1 cellular context compared by ENCODE assay signal in the genomic region with DNA sequence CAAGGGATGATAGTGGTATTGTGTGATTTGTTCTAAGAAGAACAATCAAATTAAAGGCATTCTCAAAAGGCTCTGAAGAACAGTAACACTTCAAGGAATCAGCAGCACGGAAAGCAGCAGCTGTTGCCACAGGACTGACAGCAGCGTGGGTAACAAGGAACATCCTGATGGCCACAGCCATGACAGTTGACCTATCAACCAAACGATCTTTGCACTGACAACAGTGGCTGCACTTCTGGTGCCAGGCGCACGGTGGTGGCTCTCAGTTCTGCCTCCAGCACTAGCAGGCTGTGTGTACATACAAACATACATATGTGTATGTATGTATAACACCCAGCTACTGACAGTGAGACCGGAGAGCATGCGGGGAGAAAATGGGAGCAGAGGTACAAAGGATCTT.
TF ChIP-seq lines count a peak whose summit lies in the region.

No MANE protein-coding gene starts in this region.

TF ChIP-seq in HepG2, 621 proteins besides CTCF, POLR2A, EP300 and RAD21 (continued from another document and continues in another):
- TF ChIP-seq ELK4 (CRISPR knock-in tag; IDR thresholded peaks at IDR 0.05; ENCODE audit: borderline replicate concordance) (no peak), TARDBP (CRISPR knock-in tag; IDR thresholded peaks at IDR 0.05) (no peak), TBL1XR1 (IDR thresholded peaks at IDR 0.05; ENCODE audit: borderline replicate concordance, low read length, partially characterized antibody) (no peak), ZNF703 (CRISPR knock-in tag; IDR thresholded peaks at IDR 0.05; ENCODE audit: borderline replicate concordance) (no peak), GATAD1 (CRISPR knock-in tag; IDR thresholded peaks at IDR 0.05) (peak; percentile 36; the same call in 1 of the 2 replicates), HNF4G (IDR thresholded peaks at IDR 0.05; ENCODE audit: borderline replicate concordance, low read depth, low read length) (no peak), HNF4G (CRISPR knock-in tag; IDR thresholded peaks at IDR 0.05; ENCODE audit: borderline replicate concordance, low read depth) (no peak), SPEN (CRISPR knock-in tag; IDR thresholded peaks at IDR 0.05; ENCODE audit: low read depth) (0 out of 2 replicates have a peak, but pooled peaks have one; percentile 34), ZFP62 (CRISPR knock-in tag; IDR thresholded peaks at IDR 0.05) (no peak), ATRX (CRISPR knock-in tag; IDR thresholded peaks at IDR 0.05; ENCODE audit: borderline replicate concordance) (no peak), ZNF160 (CRISPR knock-in tag; IDR thresholded peaks at IDR 0.05) (no peak), ZNF543 (CRISPR knock-in tag; IDR thresholded peaks at IDR 0.05) (no peak), ZNF816 (CRISPR knock-in tag; IDR thresholded peaks at IDR 0.05; ENCODE audit: borderline replicate concordance) (no peak), ZNF674 (CRISPR knock-in tag; IDR thresholded peaks at IDR 0.05; ENCODE audit: low read depth) (no peak), HOXA9 (CRISPR knock-in tag; IDR thresholded peaks at IDR 0.05; ENCODE audit: borderline replicate concordance) (no peak), ZNF138 (CRISPR knock-in tag; IDR thresholded peaks at IDR 0.05; ENCODE audit: low read depth) (no peak), ZNF350 (CRISPR knock-in tag; IDR thresholded peaks at IDR 0.05; ENCODE audit: borderline replicate concordance, low read depth) (no peak), ZNF367 (CRISPR knock-in tag; IDR thresholded peaks at IDR 0.05; ENCODE audit: borderline replicate concordance) (no peak), PRPF4 (IDR thresholded peaks at IDR 0.05; ENCODE audit: low read depth, low read length, poor library complexity, severe bottlenecking) (no peak), ZNF891 (CRISPR knock-in tag; IDR thresholded peaks at IDR 0.05) (no peak), EHMT2 (IDR thresholded peaks at IDR 0.05; ENCODE audit: borderline replicate concordance, low read depth, low read length) (no peak), NFKB2 (CRISPR knock-in tag; IDR thresholded peaks at IDR 0.05; ENCODE audit: borderline replicate concordance) (no peak), MXI1 (IDR thresholded peaks at IDR 0.05; ENCODE audit: borderline replicate concordance, low read depth, low read length) (peak; percentile 48; the same call in 1 of the 3 replicates), KAT8 (CRISPR knock-in tag; IDR thresholded peaks at IDR 0.05) (no peak; the same call in 1 of the 2 replicates), CSRNP1 (CRISPR knock-in tag; IDR thresholded peaks at IDR 0.05) (no peak), GABPB1 (CRISPR knock-in tag; IDR thresholded peaks at IDR 0.05) (no peak; the same call in 1 of the 2 replicates), DZIP1 (CRISPR knock-in tag; IDR thresholded peaks at IDR 0.05) (no peak), DNMT3B (CRISPR knock-in tag; conservative IDR thresholded peaks at IDR 0.05) (no peak), ZNF501 (CRISPR knock-in tag; IDR thresholded peaks at IDR 0.05) (no peak), POLR2G (IDR thresholded peaks at IDR 0.05; ENCODE audit: low read depth, low read length) (no peak), SATB2 (CRISPR knock-in tag; IDR thresholded peaks at IDR 0.05) (no peak), GPBP1L1 (CRISPR knock-in tag; IDR thresholded peaks at IDR 0.05) (no peak), NFKBIZ (CRISPR knock-in tag; IDR thresholded peaks at IDR 0.05) (0 out of 2 replicates have a peak, but pooled peaks have one; percentile 40), NR2F2 (IDR thresholded peaks at IDR 0.05; ENCODE audit: borderline replicate concordance, low read depth) (no peak), ZNF230 (CRISPR knock-in tag; IDR thresholded peaks at IDR 0.05) (no peak), ZC3H4 (CRISPR knock-in tag; IDR thresholded peaks at IDR 0.05; ENCODE audit: borderline replicate concordance) (no peak), ZKSCAN1 (IDR thresholded peaks at IDR 0.05; ENCODE audit: low read length) (no peak), ZNF619 (CRISPR knock-in tag; IDR thresholded peaks at IDR 0.05) (no peak), ZNF20 (CRISPR knock-in tag; IDR thresholded peaks at IDR 0.05) (no peak), GLMP (CRISPR knock-in tag; IDR thresholded peaks at IDR 0.05; ENCODE audit: borderline replicate concordance) (no peak), ZNF143 (CRISPR knock-in tag; IDR thresholded peaks at IDR 0.05) (no peak), ZNF12 (CRISPR knock-in tag; IDR thresholded peaks at IDR 0.05) (no peak), TRIM24 (CRISPR knock-in tag; IDR thresholded peaks at IDR 0.05) (no peak)
- TF ChIP-seq, protein P1, sequence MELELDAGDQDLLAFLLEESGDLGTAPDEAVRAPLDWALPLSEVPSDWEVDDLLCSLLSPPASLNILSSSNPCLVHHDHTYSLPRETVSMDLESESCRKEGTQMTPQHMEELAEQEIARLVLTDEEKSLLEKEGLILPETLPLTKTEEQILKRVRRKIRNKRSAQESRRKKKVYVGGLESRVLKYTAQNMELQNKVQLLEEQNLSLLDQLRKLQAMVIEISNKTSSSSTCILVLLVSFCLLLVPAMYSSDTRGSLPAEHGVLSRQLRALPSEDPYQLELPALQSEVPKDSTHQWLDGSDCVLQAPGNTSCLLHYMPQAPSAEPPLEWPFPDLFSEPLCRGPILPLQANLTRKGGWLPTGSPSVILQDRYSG (CRISPR knock-in tag; IDR thresholded peaks at IDR 0.05) = no peak
- TF ChIP-seq, protein P2, sequence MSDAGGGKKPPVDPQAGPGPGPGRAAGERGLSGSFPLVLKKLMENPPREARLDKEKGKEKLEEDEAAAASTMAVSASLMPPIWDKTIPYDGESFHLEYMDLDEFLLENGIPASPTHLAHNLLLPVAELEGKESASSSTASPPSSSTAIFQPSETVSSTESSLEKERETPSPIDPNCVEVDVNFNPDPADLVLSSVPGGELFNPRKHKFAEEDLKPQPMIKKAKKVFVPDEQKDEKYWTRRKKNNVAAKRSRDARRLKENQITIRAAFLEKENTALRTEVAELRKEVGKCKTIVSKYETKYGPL (CRISPR knock-in tag; IDR thresholded peaks at IDR 0.05) = no peak
- TF ChIP-seq, protein P3, sequence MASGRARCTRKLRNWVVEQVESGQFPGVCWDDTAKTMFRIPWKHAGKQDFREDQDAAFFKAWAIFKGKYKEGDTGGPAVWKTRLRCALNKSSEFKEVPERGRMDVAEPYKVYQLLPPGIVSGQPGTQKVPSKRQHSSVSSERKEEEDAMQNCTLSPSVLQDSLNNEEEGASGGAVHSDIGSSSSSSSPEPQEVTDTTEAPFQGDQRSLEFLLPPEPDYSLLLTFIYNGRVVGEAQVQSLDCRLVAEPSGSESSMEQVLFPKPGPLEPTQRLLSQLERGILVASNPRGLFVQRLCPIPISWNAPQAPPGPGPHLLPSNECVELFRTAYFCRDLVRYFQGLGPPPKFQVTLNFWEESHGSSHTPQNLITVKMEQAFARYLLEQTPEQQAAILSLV (CRISPR knock-in tag; IDR thresholded peaks at IDR 0.05; ENCODE audit: borderline replicate concordance) = no peak
- TF ChIP-seq, protein P4, sequence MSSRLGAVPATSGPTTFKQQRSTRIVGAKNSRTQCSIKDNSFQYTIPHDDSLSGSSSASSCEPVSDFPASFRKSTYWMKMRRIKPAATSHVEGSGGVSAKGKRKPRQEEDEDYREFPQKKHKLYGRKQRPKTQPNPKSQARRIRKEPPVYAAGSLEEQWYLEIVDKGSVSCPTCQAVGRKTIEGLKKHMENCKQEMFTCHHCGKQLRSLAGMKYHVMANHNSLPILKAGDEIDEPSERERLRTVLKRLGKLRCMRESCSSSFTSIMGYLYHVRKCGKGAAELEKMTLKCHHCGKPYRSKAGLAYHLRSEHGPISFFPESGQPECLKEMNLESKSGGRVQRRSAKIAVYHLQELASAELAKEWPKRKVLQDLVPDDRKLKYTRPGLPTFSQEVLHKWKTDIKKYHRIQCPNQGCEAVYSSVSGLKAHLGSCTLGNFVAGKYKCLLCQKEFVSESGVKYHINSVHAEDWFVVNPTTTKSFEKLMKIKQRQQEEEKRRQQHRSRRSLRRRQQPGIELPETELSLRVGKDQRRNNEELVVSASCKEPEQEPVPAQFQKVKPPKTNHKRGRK (CRISPR knock-in tag; IDR thresholded peaks at IDR 0.05) = no peak
- TF ChIP-seq, protein P5, sequence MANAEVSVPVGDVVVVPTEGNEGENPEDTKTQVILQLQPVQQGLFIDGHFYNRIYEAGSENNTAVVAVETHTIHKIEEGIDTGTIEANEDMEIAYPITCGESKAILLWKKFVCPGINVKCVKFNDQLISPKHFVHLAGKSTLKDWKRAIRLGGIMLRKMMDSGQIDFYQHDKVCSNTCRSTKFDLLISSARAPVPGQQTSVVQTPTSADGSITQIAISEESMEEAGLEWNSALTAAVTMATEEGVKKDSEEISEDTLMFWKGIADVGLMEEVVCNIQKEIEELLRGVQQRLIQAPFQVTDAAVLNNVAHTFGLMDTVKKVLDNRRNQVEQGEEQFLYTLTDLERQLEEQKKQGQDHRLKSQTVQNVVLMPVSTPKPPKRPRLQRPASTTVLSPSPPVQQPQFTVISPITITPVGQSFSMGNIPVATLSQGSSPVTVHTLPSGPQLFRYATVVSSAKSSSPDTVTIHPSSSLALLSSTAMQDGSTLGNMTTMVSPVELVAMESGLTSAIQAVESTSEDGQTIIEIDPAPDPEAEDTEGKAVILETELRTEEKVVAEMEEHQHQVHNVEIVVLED (CRISPR knock-in tag; IDR thresholded peaks at IDR 0.05; ENCODE audit: borderline replicate concordance) = no peak
- TF ChIP-seq, protein P6, sequence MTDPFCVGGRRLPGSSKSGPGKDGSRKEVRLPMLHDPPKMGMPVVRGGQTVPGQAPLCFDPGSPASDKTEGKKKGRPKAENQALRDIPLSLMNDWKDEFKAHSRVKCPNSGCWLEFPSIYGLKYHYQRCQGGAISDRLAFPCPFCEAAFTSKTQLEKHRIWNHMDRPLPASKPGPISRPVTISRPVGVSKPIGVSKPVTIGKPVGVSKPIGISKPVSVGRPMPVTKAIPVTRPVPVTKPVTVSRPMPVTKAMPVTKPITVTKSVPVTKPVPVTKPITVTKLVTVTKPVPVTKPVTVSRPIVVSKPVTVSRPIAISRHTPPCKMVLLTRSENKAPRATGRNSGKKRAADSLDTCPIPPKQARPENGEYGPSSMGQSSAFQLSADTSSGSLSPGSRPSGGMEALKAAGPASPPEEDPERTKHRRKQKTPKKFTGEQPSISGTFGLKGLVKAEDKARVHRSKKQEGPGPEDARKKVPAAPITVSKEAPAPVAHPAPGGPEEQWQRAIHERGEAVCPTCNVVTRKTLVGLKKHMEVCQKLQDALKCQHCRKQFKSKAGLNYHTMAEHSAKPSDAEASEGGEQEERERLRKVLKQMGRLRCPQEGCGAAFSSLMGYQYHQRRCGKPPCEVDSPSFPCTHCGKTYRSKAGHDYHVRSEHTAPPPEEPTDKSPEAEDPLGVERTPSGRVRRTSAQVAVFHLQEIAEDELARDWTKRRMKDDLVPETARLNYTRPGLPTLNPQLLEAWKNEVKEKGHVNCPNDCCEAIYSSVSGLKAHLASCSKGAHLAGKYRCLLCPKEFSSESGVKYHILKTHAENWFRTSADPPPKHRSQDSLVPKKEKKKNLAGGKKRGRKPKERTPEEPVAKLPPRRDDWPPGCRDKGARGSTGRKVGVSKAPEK (CRISPR knock-in tag; IDR thresholded peaks at IDR 0.05; ENCODE audit: borderline replicate concordance) = no peak
